Comparison of ENCODE assay signal across 7 cellular contexts in genomic region chr20:44609511-44610312, GRCh38. TPM values are rescaled to one million over a fixed set of nuclear protein-coding genes. Genes with fewer than 3 reads are reported as not detected.
A peak's percentile ranks its signal among the peaks of the same experiment; 100 is the strongest.
DNase-seq lines count a peak whose midpoint lies in the region; ATAC-seq lines count a peak whose summit lies in the region.

No MANE protein-coding gene starts in this region.

- ATAC-seq in GM18502 (IDR thresholded peaks at IDR 0.05; ENCODE audit: poor library complexity, unreplicated experiment) (peak; percentile 84), HG03159 (IDR thresholded peaks at IDR 0.05; ENCODE audit: unreplicated experiment) (peak; percentile 72)

- DNase-seq in NCI-H345 (lab: John Stamatoyannopoulos, UW) (peak; percentile 84), cerebellum (ENCODE audit: low spot score) (peak; percentile 89), kidney tubule cell (ENCODE audit: low spot score) (peak; percentile 93)
- DNase-seq in activated CD4-positive, alpha-beta T cell treated with anti-CD3 and anti-CD28 coated beads for 1 hour, result peak; percentile 71
- DNase-seq in stimulated activated CD4-positive, alpha-beta T cell treated with anti-CD3 and anti-CD28 coated beads, Interleukin-1b, Interleukin-23, amount 100 ng/mL, for 1 hour (ENCODE audit: low read depth in 2 of 2), result peak; percentile 60 to 79

RNA-seq across cellular contexts. Expression of gene PKIG, which starts 27.3 kb away (rescaled TPM):
- total RNA-seq in cerebellum, result 19.7 TPM

RNA-seq across cellular contexts. Expression of gene ADA, which starts 41.8 kb away (rescaled TPM):
- 1.7 TPM for total RNA-seq in cerebellum

Comparison
In these comparisons a context has a peak if more than half of its experiments do, and no peak if none do; other contexts are left out.
1. Peak in every context shown above with its lines: DNase-seq and ATAC-seq.